ENCODE assay signal across 1 cellular context in genomic region chr12:28231248-28231647, GRCh38.
TF ChIP-seq lines count a peak whose summit lies in the region.

No MANE protein-coding gene starts in this region.

TF ChIP-seq in HepG2, 621 proteins besides CTCF, POLR2A, EP300 and RAD21:
- TF ChIP-seq SP4 (CRISPR knock-in tag; IDR thresholded peaks at IDR 0.05) = no peak
TF ChIP-seq in HepG2: peak in this region for 0.
